ENCODE assay signal across 26 cellular contexts in the genomic region with DNA sequence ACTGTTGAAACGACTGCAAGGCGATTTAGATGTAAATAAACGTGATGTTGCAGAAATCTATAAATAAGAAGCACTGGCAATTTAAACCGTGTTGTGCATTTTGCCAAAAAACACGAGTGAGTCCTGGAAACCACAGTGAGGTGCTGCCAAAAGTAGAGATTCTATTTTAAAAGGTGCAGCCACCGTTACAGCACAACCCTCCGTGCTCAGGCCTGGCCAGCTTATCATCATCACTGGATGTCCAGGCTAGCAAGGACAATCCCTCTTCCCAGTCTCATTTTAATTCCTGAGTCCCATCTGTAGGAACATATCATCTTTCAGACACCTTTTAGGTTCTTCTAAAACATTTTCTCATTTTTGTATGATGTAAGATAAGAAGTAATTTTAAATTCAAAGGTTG. TPM values are rescaled to one million over a fixed set of nuclear protein-coding genes. Genes with fewer than 3 reads are reported as not detected.
"Had no signal": no experiment of that assay in that cellular context is flagged by ENCODE, and none has a peak within 500 bp of the region (broad histone marks: within the 10 kb centered on the region; RNA-seq: fewer than 3 reads in every experiment).

No MANE protein-coding gene starts in this region.

- H3K4me3 ChIP-seq: MG63, SJSA1 had no signal

- ATAC-seq: activated CD8-positive, alpha-beta T cell treated with anti-CD3 and anti-CD28 coated beads for 36 hours; activated T-cell treated with anti-CD3 and anti-CD28 coated beads, Interleukin-2, amount 50 U/mL, for 72 hours; activated T-helper 17 cell treated with anti-CD3 and anti-CD28 coated beads, Interleukin-2, amount 50 U/mL, for 72 hours had no signal

- H3K27ac ChIP-seq: brain microvascular endothelial cell, SJSA1 had no signal

- H3K27me3 ChIP-seq: brain microvascular endothelial cell, MG63, SJSA1 had no signal

- H3K9me3 ChIP-seq: MG63, SJSA1, SK-N-SH had no signal

- H3K4me2 ChIP-seq: SK-N-SH had no signal

- H3K9me2 ChIP-seq: SK-N-SH had no signal

- DNase-seq: activated CD4-positive, alpha-beta T cell treated with anti-CD3 and anti-CD28 coated beads, Interleukin-2, amount 10 ng/mL, durations not matched to agents 24 days and 14 days; activated CD4-positive, alpha-beta T cell treated with anti-CD3 and anti-CD28 coated beads, Interleukin-2, amount 50 U/mL, for 4 hours; activated CD8-positive, alpha-beta T cell treated with anti-CD3 and anti-CD28 coated beads for 36 hours; activated effector memory CD4-positive, alpha-beta T cell treated with anti-CD3 and anti-CD28 coated beads, Interleukin-2, amount 50 U/mL, for 16 hours; activated naive CD4-positive, alpha-beta T cell; activated naive CD4-positive, alpha-beta T cell treated with anti-CD3 and anti-CD28 coated beads, Interleukin-2, amount 50 U/mL, for 16 hours; activated naive CD8-positive, alpha-beta T cell treated with anti-CD3 and anti-CD28 coated beads for 36 hours; activated T-cell treated with anti-CD3 and anti-CD28 coated beads, Interleukin-2, amount 50 U/mL, for 1 hour; activated T-cell treated with anti-CD3 and anti-CD28 coated beads, Interleukin-2, amount 50 U/mL, for 72 hours; amniotic stem cell; aorta; brain microvascular endothelial cell; Kasumi-1; KG1; MG63; NCI-H1092; NCI-H1436 treated with DMSO at 0.1 percent for 48 hours; NCI-H1694 treated with DMSO at 0.1 percent for 48 hours; NCI-H2029; NCI-H345; SHP77 treated with DMSO at 0.1 percent for 48 hours; SK-N-SH had no signal

- H3K4me1 ChIP-seq: SJSA1 had no signal

RNA-seq across cellular contexts. Expression of a gene that starts 56.6 kb away (rescaled TPM):
- total RNA-seq: activated CD4-positive, alpha-beta T cell treated with anti-CD3 and anti-CD28 coated beads, Interleukin-2, amount 10 ng/mL, durations not matched to agents 24 days and 14 days; activated CD8-positive, alpha-beta memory T cell treated with anti-CD3 and anti-CD28 coated beads for 36 hours; activated CD8-positive, alpha-beta T cell treated with anti-CD3 and anti-CD28 coated beads for 36 hours; activated naive CD8-positive, alpha-beta T cell treated with anti-CD3 and anti-CD28 coated beads for 36 hours; activated T-cell treated with anti-CD3 and anti-CD28 coated beads, Interleukin-2, amount 50 U/mL, for 72 hours; activated T-helper 17 cell treated with anti-CD3 and anti-CD28 coated beads, Interleukin-2, amount 50 U/mL, for 72 hours; OCI-LY7; SJSA1 had no signal
- polyA plus RNA-seq: SK-N-SH had no signal
